ENCODE assay signal across 11 cellular contexts in genomic region chr5:107466233-107466769, GRCh38.
A peak's percentile ranks its signal among the peaks of the same experiment; 100 is the strongest.
DNase-seq lines count a peak whose midpoint lies in the region; ATAC-seq and TF ChIP-seq lines count a peak whose summit lies in the region.
"Had no signal": no experiment of that assay in that cellular context is flagged by ENCODE, and none has a peak within 500 bp of the region (broad histone marks: within the 10 kb centered on the region; RNA-seq: fewer than 3 reads in every experiment).

No MANE protein-coding gene starts in this region.

- H3K9me3 ChIP-seq in Caco-2, result no peaks in the 10 kb centered on the region
- H3K9me3 ChIP-seq in OCI-LY1 (ENCODE audit: low read length), result no peaks in the 10 kb centered on the region
- H3K9me3 ChIP-seq: upper lobe of left lung had no signal

- peaks cover 15% of the 10 kb centered on the region for H3K4me1 ChIP-seq in Caco-2
- H3K4me1 ChIP-seq in OCI-LY1 (ENCODE audit: insufficient read depth, low read length, severe bottlenecking), result peaks cover 85% of the 10 kb centered on the region

- H3K27me3 Mint-ChIP-seq in Caco-2 (ENCODE audit: insufficient read depth, unreplicated experiment) (no peaks in the 10 kb centered on the region), natural killer cell (ENCODE audit: low read depth in 2 of 2) (no peaks in the 10 kb centered on the region)

- CTCF ChIA-PET in Caco-2 (lab: Charles Lee), result no interaction called here

- no peak overlapping the region for H3K9ac ChIP-seq in OCI-LY1 (ENCODE audit: low read length)

- ATAC-seq in natural killer cell, result no peak
- ATAC-seq in HG03565 (IDR thresholded peaks at IDR 0.05; ENCODE audit: unreplicated experiment), result no peak
- no peak for ATAC-seq in GM19324 (IDR thresholded peaks at IDR 0.05; ENCODE audit: low FRiP score, unreplicated experiment)
- ATAC-seq in HG02981 (IDR thresholded peaks at IDR 0.05; ENCODE audit: unreplicated experiment), result no peak

- H3K4me3 ChIP-seq in Caco-2 (ENCODE audit: low read depth, low read length) (no peak overlapping the region), OCI-LY1 (ENCODE audit: low read depth, low read length, poor library complexity, severe bottlenecking) (no peak overlapping the region)
- H3K4me3 ChIP-seq: upper lobe of left lung had no signal

- no peaks in the 10 kb centered on the region for H3K27me3 ChIP-seq in Caco-2 (replicated peaks; ENCODE audit: control insufficient read depth, insufficient read depth, low read length)
- H3K27me3 ChIP-seq in OCI-LY1 (ENCODE audit: insufficient read depth, low read length), result no peaks in the 10 kb centered on the region
- H3K27me3 ChIP-seq: upper lobe of left lung had no signal

- TF ChIP-seq CTCF in Caco-2 (IDR thresholded peaks at IDR 0.05; ENCODE audit: insufficient read depth in 1 of 2, low read depth in 1 of 2, low read length in 1 of 2, severe bottlenecking in 1 of 2, unreplicated experiment in 1 of 2) (no peak), OCI-LY1 (IDR thresholded peaks at IDR 0.05; ENCODE audit: low read length) (no peak), natural killer cell (IDR thresholded peaks at IDR 0.05) (no peak)

- H3K27ac Mint-ChIP-seq in Caco-2 (ENCODE audit: unreplicated experiment) (peak overlapping the region; percentile 55), natural killer cell (peak overlapping the region; percentile 84 to 97)
- H3K27ac Mint-ChIP-seq: activated T-helper 1 cell treated with anti-CD3 and anti-CD28 coated beads, Interleukin-12 subunit alpha, Interleukin-12 subunit beta, Interleukin-2, Interleukin-4 antibody, amounts not matched to agents 30 ng/mL and 10 ng/mL and 1 ng/mL, durations not matched to agents 14 hours and 24 hours and 36 hours had no signal

- H3K36me3 Mint-ChIP-seq in Caco-2 (ENCODE audit: insufficient read depth, unreplicated experiment), result no peaks in the 10 kb centered on the region
- H3K36me3 Mint-ChIP-seq in natural killer cell, result no peaks in the 10 kb centered on the region

- BruUV-seq in Caco-2 (replicated peaks; lab: Mats Ljungman, UMichigan), result no TSS peak

- H3K9me2 ChIP-seq in OCI-LY1 (ENCODE audit: low read depth, low read length), result no peaks in the 10 kb centered on the region

- H3K4me2 ChIP-seq in OCI-LY1 (ENCODE audit: low read length), result no peak overlapping the region

- H3K36me3 ChIP-seq in Caco-2 (ENCODE audit: control insufficient read depth, insufficient read depth, low read length), result no peaks in the 10 kb centered on the region
- H3K36me3 ChIP-seq in OCI-LY1 (ENCODE audit: insufficient read depth, low read length), result no peaks in the 10 kb centered on the region
- H3K36me3 ChIP-seq: upper lobe of left lung had no signal

- intact Hi-C loops in Caco-2 (cut with micrococcal nuclease; ENCODE audit: unreplicated experiment) (loop anchor here (2.0 to 5.0 kb wide), 2 partner anchors 56 to 78 kb away; no protein-coding TSS in a partner anchor), natural killer cell (cut with micrococcal nuclease) (loop anchor here (5.0 kb wide), 2 partner anchors 36 to 39 kb away; no protein-coding TSS in a partner anchor)

- DNase-seq in Caco-2 (peak; percentile 54 to 73), ecto neural progenitor cell (ENCODE audit: low spot score) (peak; percentile 74), natural killer cell (no peak), globus pallidus (ENCODE audit: low spot score) (no peak)
- DNase-seq: COR-L47, upper lobe of left lung had no signal

- H3K4me3 Mint-ChIP-seq in Caco-2 (ENCODE audit: unreplicated experiment), result no peak overlapping the region
- H3K4me3 Mint-ChIP-seq in natural killer cell, result peak overlapping the region; percentile 18
- H3K4me3 Mint-ChIP-seq: activated T-helper 1 cell treated with anti-CD3 and anti-CD28 coated beads, Interleukin-12 subunit alpha, Interleukin-12 subunit beta, Interleukin-2, Interleukin-4 antibody, amounts not matched to agents 30 ng/mL and 10 ng/mL and 1 ng/mL, durations not matched to agents 14 hours and 24 hours and 36 hours had no signal

- H3K9me3 Mint-ChIP-seq in Caco-2 (ENCODE audit: unreplicated experiment) (no peaks in the 10 kb centered on the region), natural killer cell (no peaks in the 10 kb centered on the region)
- H3K9me3 Mint-ChIP-seq: activated T-helper 1 cell treated with anti-CD3 and anti-CD28 coated beads, Interleukin-12 subunit alpha, Interleukin-12 subunit beta, Interleukin-2, Interleukin-4 antibody, amounts not matched to agents 30 ng/mL and 10 ng/mL and 1 ng/mL, durations not matched to agents 14 hours and 24 hours and 36 hours had no signal

- no peaks in the 10 kb centered on the region for H3F3A ChIP-seq in OCI-LY1 (ENCODE audit: insufficient read depth, low read length)

- H3K79me2 ChIP-seq in OCI-LY1 (ENCODE audit: insufficient read depth, low read length), result no peaks in the 10 kb centered on the region

- no peak overlapping the region for H2AFZ ChIP-seq in OCI-LY1 (ENCODE audit: low read length)

- no peaks in the 10 kb centered on the region for H4K20me1 ChIP-seq in OCI-LY1 (ENCODE audit: insufficient read depth, low read length)

- H3K27ac ChIP-seq in OCI-LY1 (ENCODE audit: low read depth, low read length, poor library complexity, severe bottlenecking), result peak overlapping the region; percentile 98
- H3K27ac ChIP-seq: upper lobe of left lung had no signal

- peaks cover 29% of the 10 kb centered on the region for H3K4me1 Mint-ChIP-seq in Caco-2 (ENCODE audit: low read depth, unreplicated experiment)
- H3K4me1 Mint-ChIP-seq in natural killer cell, result peaks cover 62 to 80% of the 10 kb centered on the region in 2 donors

- POLR2A ChIA-PET in Caco-2 (lab: Charles Lee), result no interaction called here

Comparison
In these comparisons a context has a peak if more than half of its experiments do, and no peak if none do; other contexts are left out.
1. DNase-seq: peak in Caco-2 (2 of 2) and ecto neural progenitor cell (single experiment); none in natural killer cell (single experiment) and globus pallidus (single experiment).